ENCODE assay signal across 1 cellular context in genomic region chr11:30445056-30445455, GRCh38.
TF ChIP-seq lines count a peak whose summit lies in the region.

No MANE protein-coding gene starts in this region.

TF ChIP-seq in GM23338, 12 proteins besides CTCF, POLR2A, EP300 and RAD21 (continued from another document):
- no peak for TF ChIP-seq ZNF462 (CRISPR knock-in tag; IDR thresholded peaks at IDR 0.05)
- TF ChIP-seq NANOG (IDR thresholded peaks at IDR 0.05; ENCODE audit: borderline replicate concordance), result no peak
- no peak for TF ChIP-seq POLR2AphosphoS5 (IDR thresholded peaks at IDR 0.05; ENCODE audit: low read depth)
- no peak for TF ChIP-seq REST (IDR thresholded peaks at IDR 0.05; ENCODE audit: unreplicated experiment)
- no peak for TF ChIP-seq STAT1 (IDR thresholded peaks at IDR 0.05; ENCODE audit: unreplicated experiment)
- no peak for TF ChIP-seq JUNB (IDR thresholded peaks at IDR 0.05; ENCODE audit: unreplicated experiment)
- TF ChIP-seq ZNF331 (CRISPR knock-in tag; IDR thresholded peaks at IDR 0.05; ENCODE audit: low read depth), result no peak
- no peak for TF ChIP-seq EZH2 (IDR thresholded peaks at IDR 0.05; ENCODE audit: low read depth, unreplicated experiment)
- no peak for TF ChIP-seq EZH2phosphoT487 (IDR thresholded peaks at IDR 0.05; ENCODE audit: unreplicated experiment)
- no peak for TF ChIP-seq ETS1 (IDR thresholded peaks at IDR 0.05)
- TF ChIP-seq CREB1 (CRISPR knock-in tag; IDR thresholded peaks at IDR 0.05; ENCODE audit: low read depth), result no peak
